In genomic region chr18:75346671-75347070, GRCh38 we compare ENCODE assay signal across 29 cellular contexts.
"Had no signal": no experiment of that assay in that cellular context is flagged by ENCODE, and none has a peak within 500 bp of the region (broad histone marks: within the 10 kb centered on the region; RNA-seq: fewer than 3 reads in every experiment).

No MANE protein-coding gene starts in this region.

- H3K4me3 Mint-ChIP-seq: naive thymus-derived CD8-positive, alpha-beta T cell; nephron; neural crest cell; stimulated activated naive B cell treated with anti-CD40 and anti-IgM and Interleukin-4, amounts not matched to agents 10 μg/mL and 1 μg/mL and 100 μg/mL, for 72 hours had no signal

- H3K36me3 Mint-ChIP-seq: stimulated activated naive B cell treated with anti-CD40 and anti-IgM and Interleukin-4, amounts not matched to agents 10 μg/mL and 1 μg/mL and 100 μg/mL, for 72 hours had no signal

- H3K27me3 ChIP-seq: pancreas, testis, thyroid gland, transverse colon, upper lobe of left lung, vagina had no signal

- H3K36me3 ChIP-seq: left lung, lower lobe of right lung, pancreas, prostate gland, stomach, thyroid gland, transverse colon, upper lobe of left lung, vagina had no signal

- ATAC-seq: left colon; left lung; lower lobe of right lung; naive thymus-derived CD8-positive, alpha-beta T cell; pancreas; right cardiac atrium; sciatic nerve; stimulated activated naive B cell treated with anti-CD40 and anti-IgM and Interleukin-4, amounts not matched to agents 10 μg/mL and 1 μg/mL and 100 μg/mL, for 72 hours; stimulated activated naive CD8-positive, alpha-beta T cell treated with anti-CD3 and anti-CD28 coated beads, Interleukin-15, Interleukin-2, amounts not matched to agents 100 U/mL and 50 U/mL, for 24 hours had no signal

- H3K27ac Mint-ChIP-seq: naive thymus-derived CD8-positive, alpha-beta T cell; nephron; stimulated activated naive B cell treated with anti-CD40 and anti-IgM and Interleukin-4, amounts not matched to agents 10 μg/mL and 1 μg/mL and 100 μg/mL, for 72 hours had no signal

- H3K4me1 ChIP-seq: left lung, lower lobe of right lung, pancreas, prostate gland, stomach, testis, thyroid gland, upper lobe of left lung, vagina had no signal

- H3K9me3 ChIP-seq: lower lobe of right lung, pancreas, prostate gland, testis, thyroid gland, transverse colon, upper lobe of left lung, vagina had no signal

- H3K4me1 Mint-ChIP-seq: stimulated activated naive B cell treated with anti-CD40 and anti-IgM and Interleukin-4, amounts not matched to agents 10 μg/mL and 1 μg/mL and 100 μg/mL, for 72 hours had no signal

- H3K4me3 ChIP-seq: left lung, lower lobe of right lung, pancreas, prostate gland, skin epidermis, stomach, testis, thyroid gland, transverse colon, upper lobe of left lung, vagina had no signal

- H3K27ac ChIP-seq: left lung, lower lobe of right lung, pancreas, prostate gland, skin epidermis, stomach, testis, thyroid gland, transverse colon, upper lobe of left lung, vagina had no signal

- DNase-seq: kidney; left colon; left lung; lower lobe of right lung; mammary epithelial cell; mesenchymal stem cell; naive thymus-derived CD8-positive, alpha-beta T cell; nucleus accumbens; pancreas; posterior cingulate gyrus; retina; right cardiac atrium; stimulated activated CD4-positive, alpha-beta T cell treated with anti-CD3 and anti-CD28 coated beads, Interleukin-12 subunit alpha, Interleukin-12 subunit beta, amount 100 ng/mL, for 4 hours; stimulated activated CD4-positive, alpha-beta T cell treated with anti-CD3 and anti-CD28 coated beads, Interleukin-15, amount 100 ng/mL, for 24 hours; stimulated activated CD4-positive, alpha-beta T cell treated with anti-CD3 and anti-CD28 coated beads, Interleukin-2, amount 100 ng/mL, for 24 hours; stimulated activated CD4-positive, alpha-beta T cell treated with anti-CD3 and anti-CD28 coated beads, Interleukin-4, amount 100 ng/mL, for 1 hour; stimulated activated naive B cell treated with anti-CD40 and anti-IgM and Interleukin-4, amounts not matched to agents 10 μg/mL and 1 μg/mL and 100 μg/mL, for 72 hours; stimulated activated naive CD8-positive, alpha-beta T cell treated with anti-CD3 and anti-CD28 coated beads, Interleukin-15, Interleukin-2, amounts not matched to agents 100 U/mL and 50 U/mL, for 24 hours; stomach; testis; thyroid gland; transverse colon; upper lobe of left lung had no signal
